Comparison of ENCODE assay signal across 8 cellular contexts in the genomic region with DNA sequence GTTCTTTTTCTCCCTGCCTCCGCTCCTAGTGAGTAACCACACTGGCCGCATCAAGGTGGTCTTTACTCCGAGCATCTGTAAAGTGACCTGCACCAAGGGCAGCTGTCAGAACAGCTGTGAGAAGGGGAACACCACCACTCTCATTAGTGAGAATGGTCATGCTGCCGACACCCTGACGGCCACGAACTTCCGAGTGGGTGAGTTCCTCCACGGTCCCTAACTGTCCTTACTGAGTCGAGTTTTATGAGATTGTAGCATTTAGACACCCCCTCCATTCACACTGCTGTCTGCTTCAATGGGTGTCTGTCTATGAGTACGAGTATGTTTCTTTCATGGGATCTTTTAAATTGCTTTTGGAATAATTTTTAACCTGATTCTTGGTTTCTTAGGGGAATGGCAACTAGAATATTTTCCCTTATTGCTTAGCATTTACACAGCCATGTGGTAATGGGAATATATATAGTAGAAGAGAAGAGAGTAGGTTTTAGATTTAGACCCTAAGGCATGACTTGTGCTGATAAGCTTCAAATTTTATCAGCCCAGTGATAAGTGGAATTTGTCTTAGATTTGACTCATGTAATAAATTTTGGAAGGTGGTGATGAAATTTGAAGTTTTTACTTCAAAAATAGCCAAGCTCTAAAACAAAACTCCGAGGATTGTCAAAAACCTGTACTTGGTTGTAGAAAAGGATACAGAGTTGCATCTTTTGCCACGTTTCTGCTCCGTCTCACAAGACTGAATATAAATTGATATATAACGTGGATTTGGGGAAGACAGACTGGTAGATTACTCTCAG.
DNase-seq lines count a peak whose midpoint lies in the region; ATAC-seq and TF ChIP-seq lines count a peak whose summit lies in the region.
"Had no signal": no experiment of that assay in that cellular context is flagged by ENCODE, and none has a peak within 500 bp of the region (broad histone marks: within the 10 kb centered on the region; RNA-seq: fewer than 3 reads in every experiment).

No MANE protein-coding gene starts in this region.

- POLR2A ChIA-PET in RWPE1 (lab: Yijun Ruan, JAX; ENCODE audit: low non-redundant PET) = no interaction called here

- no peaks in the 10 kb centered on the region for H3K36me3 Mint-ChIP-seq in type B pancreatic cell

- H3K27me3 ChIP-seq in dorsolateral prefrontal cortex (no peaks in the 10 kb centered on the region), HAP-1 (ENCODE audit: low read depth) (no peaks in the 10 kb centered on the region)

- H3K4me3 Mint-ChIP-seq in type B pancreatic cell = peak overlapping the region; percentile 48
- H3K4me3 Mint-ChIP-seq in stimulated activated naive CD8-positive, alpha-beta T cell treated with anti-CD3 and anti-CD28 coated beads, Interleukin-15, amount 100 ng/mL, for 72 hours = no peak overlapping the region
- H3K4me3 Mint-ChIP-seq: activated CD8-positive, alpha-beta T cell treated with anti-CD3 and anti-CD28 coated beads for 36 hours had no signal

- DNase-seq in RWPE1 (ENCODE audit: low spot score) (no peak), dorsolateral prefrontal cortex (no peak), type B pancreatic cell (ENCODE audit: extremely low spot score, unreplicated experiment) (no peak), HAP-1 (ENCODE audit: low spot score in 2 of 2) (no peak)
- no peak for DNase-seq in stimulated activated naive CD8-positive, alpha-beta T cell treated with anti-CD3 and anti-CD28 coated beads, Interleukin-15, amount 100 ng/mL, for 72 hours
- DNase-seq: activated CD8-positive, alpha-beta T cell treated with anti-CD3 and anti-CD28 coated beads for 36 hours had no signal

- H3K4me3 ChIP-seq in dorsolateral prefrontal cortex (peak overlapping the region; percentile 20 to 70 (median 51)), mesodermal cell (ENCODE audit: extremely low read depth, insufficient read depth, low read length, poor library complexity, severe bottlenecking) (no peak overlapping the region), HAP-1 (no peak overlapping the region)

- H3K27ac Mint-ChIP-seq in type B pancreatic cell = no peak overlapping the region
- H3K27ac Mint-ChIP-seq in stimulated activated naive CD8-positive, alpha-beta T cell treated with anti-CD3 and anti-CD28 coated beads, Interleukin-15, amount 100 ng/mL, for 72 hours = no peak overlapping the region
- H3K27ac Mint-ChIP-seq: activated CD8-positive, alpha-beta T cell treated with anti-CD3 and anti-CD28 coated beads for 36 hours had no signal

- H3K27me3 Mint-ChIP-seq in type B pancreatic cell = no peaks in the 10 kb centered on the region
- H3K27me3 Mint-ChIP-seq in stimulated activated naive CD8-positive, alpha-beta T cell treated with anti-CD3 and anti-CD28 coated beads, Interleukin-15, amount 100 ng/mL, for 72 hours = no peaks in the 10 kb centered on the region

- H3K9me3 Mint-ChIP-seq in type B pancreatic cell = no peaks in the 10 kb centered on the region
- no peaks in the 10 kb centered on the region for H3K9me3 Mint-ChIP-seq in stimulated activated naive CD8-positive, alpha-beta T cell treated with anti-CD3 and anti-CD28 coated beads, Interleukin-15, amount 100 ng/mL, for 72 hours
- H3K9me3 Mint-ChIP-seq: activated CD8-positive, alpha-beta T cell treated with anti-CD3 and anti-CD28 coated beads for 36 hours had no signal

- H3K4me1 Mint-ChIP-seq in type B pancreatic cell (ENCODE audit: unreplicated experiment) = peaks cover 22% of the 10 kb centered on the region
- no peaks in the 10 kb centered on the region for H3K4me1 Mint-ChIP-seq in stimulated activated naive CD8-positive, alpha-beta T cell treated with anti-CD3 and anti-CD28 coated beads, Interleukin-15, amount 100 ng/mL, for 72 hours

- TF ChIP-seq CTCF in RWPE1 (conservative IDR thresholded peaks at IDR 0.05; ENCODE audit: low read depth) (no peak), dorsolateral prefrontal cortex (IDR thresholded peaks at IDR 0.05 in 54 of 56, conservative IDR thresholded peaks at IDR 0.05 in 2 of 56; ENCODE audit: low read depth in 1 of 56, partially characterized antibody in 56 of 56) (no peak), type B pancreatic cell (conservative IDR thresholded peaks at IDR 0.05) (no peak)

- H3K36me3 ChIP-seq in mesodermal cell (ENCODE audit: control insufficient read depth, insufficient read depth, low read length) (no peaks in the 10 kb centered on the region), HAP-1 (replicated peaks) (no peaks in the 10 kb centered on the region)

- intact Hi-C loops in dorsolateral prefrontal cortex (cut with DNase I) = loop anchor here in 1 of 2 donors (10.0 kb wide), 1 partner anchor 310 kb away; no protein-coding TSS in a partner anchor

- CTCF ChIA-PET in RWPE1 (lab: Yijun Ruan, JAX) = interaction anchor here (0.6 to 0.9 kb wide), 2 partner anchors 12 to 186 kb away, joined by 4 to 9 read pairs; no protein-coding TSS in a partner anchor

- H3K27ac ChIP-seq in RWPE1 (peak overlapping the region; percentile 86), dorsolateral prefrontal cortex (peak overlapping the region in 34 of 59 donors; percentile 4 to 78 (median 38)), mesodermal cell (ENCODE audit: low read depth, low read length, severe bottlenecking) (peak overlapping the region; percentile 68)

- in situ Hi-C loops in HAP-1 (cut with MboI; ENCODE audit: low sequenced_read_pairs) = no loop called here

- H3K4me1 ChIP-seq in mesodermal cell (ENCODE audit: control insufficient read depth, insufficient read depth, low read length, poor library complexity, severe bottlenecking) (peaks cover 26% of the 10 kb centered on the region), HAP-1 (no peaks in the 10 kb centered on the region)

- no peaks in the 10 kb centered on the region for H3K9me3 ChIP-seq in mesodermal cell (ENCODE audit: control insufficient read depth, low read length)
- H3K9me3 ChIP-seq in HAP-1 = no peaks in the 10 kb centered on the region

- 91 to 95% methylated on average over 10 of the region's 14 CpGs for WGBS in mesodermal cell (ENCODE audit: insufficient coverage in 2 of 2), 2 experiments

- ATAC-seq in HG03432 (IDR thresholded peaks at IDR 0.05; ENCODE audit: unreplicated experiment) = no peak
- no peak for ATAC-seq in stimulated activated naive CD8-positive, alpha-beta T cell treated with anti-CD3 and anti-CD28 coated beads, Interleukin-15, amount 100 ng/mL, for 72 hours
- ATAC-seq: activated CD8-positive, alpha-beta T cell treated with anti-CD3 and anti-CD28 coated beads for 36 hours had no signal

Comparison
In these comparisons a context has a peak if more than half of its experiments do, and no peak if none do; other contexts are left out.
1. H3K4me3 ChIP-seq: peak in dorsolateral prefrontal cortex (59 of 59); none in mesodermal cell (single experiment) and HAP-1 (single experiment).
2. Peak in every context shown above with its lines, with median percentiles within 50 percentile points of each other: H3K27ac ChIP-seq.